ENCODE assay signal across 1 cellular context in genomic region chr2:163735692-163736432, GRCh38.
TF ChIP-seq lines count a peak whose summit lies in the region.

Gene FIGN, minus strand, starts transcription at chr2:163736008. Its CDS starts 1,081 bp downstream, at chr2:163734927.

TF ChIP-seq in HepG2, 621 proteins besides CTCF, POLR2A, EP300 and RAD21 (continued from another document and continues in another):
- TF ChIP-seq, protein P1, sequence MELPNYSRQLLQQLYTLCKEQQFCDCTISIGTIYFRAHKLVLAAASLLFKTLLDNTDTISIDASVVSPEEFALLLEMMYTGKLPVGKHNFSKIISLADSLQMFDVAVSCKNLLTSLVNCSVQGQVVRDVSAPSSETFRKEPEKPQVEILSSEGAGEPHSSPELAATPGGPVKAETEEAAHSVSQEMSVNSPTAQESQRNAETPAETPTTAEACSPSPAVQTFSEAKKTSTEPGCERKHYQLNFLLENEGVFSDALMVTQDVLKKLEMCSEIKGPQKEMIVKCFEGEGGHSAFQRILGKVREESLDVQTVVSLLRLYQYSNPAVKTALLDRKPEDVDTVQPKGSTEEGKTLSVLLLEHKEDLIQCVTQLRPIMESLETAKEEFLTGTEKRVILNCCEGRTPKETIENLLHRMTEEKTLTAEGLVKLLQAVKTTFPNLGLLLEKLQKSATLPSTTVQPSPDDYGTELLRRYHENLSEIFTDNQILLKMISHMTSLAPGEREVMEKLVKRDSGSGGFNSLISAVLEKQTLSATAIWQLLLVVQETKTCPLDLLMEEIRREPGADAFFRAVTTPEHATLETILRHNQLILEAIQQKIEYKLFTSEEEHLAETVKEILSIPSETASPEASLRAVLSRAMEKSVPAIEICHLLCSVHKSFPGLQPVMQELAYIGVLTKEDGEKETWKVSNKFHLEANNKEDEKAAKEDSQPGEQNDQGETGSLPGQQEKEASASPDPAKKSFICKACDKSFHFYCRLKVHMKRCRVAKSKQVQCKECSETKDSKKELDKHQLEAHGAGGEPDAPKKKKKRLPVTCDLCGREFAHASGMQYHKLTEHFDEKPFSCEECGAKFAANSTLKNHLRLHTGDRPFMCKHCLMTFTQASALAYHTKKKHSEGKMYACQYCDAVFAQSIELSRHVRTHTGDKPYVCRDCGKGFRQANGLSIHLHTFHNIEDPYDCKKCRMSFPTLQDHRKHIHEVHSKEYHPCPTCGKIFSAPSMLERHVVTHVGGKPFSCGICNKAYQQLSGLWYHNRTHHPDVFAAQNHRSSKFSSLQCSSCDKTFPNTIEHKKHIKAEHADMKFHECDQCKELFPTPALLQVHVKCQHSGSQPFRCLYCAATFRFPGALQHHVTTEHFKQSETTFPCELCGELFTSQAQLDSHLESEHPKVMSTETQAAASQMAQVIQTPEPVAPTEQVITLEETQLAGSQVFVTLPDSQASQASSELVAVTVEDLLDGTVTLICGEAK (IDR thresholded peaks at IDR 0.05) = no peak
- TF ChIP-seq, protein P1 (CRISPR knock-in tag; IDR thresholded peaks at IDR 0.05) = no peak; the same call in 1 of the 2 replicates
- TF ChIP-seq ZNF274 (CRISPR knock-in tag; IDR thresholded peaks at IDR 0.05) (peak; percentile 76), ERF (CRISPR knock-in tag; IDR thresholded peaks at IDR 0.05) (peak; percentile 60; the same call in 1 of the 2 replicates), GATA4 (IDR thresholded peaks at IDR 0.05; ENCODE audit: borderline replicate concordance, low read depth) (peak; percentile 39; the same call in 1 of the 2 replicates), HNF4A (CRISPR knock-in tag; IDR thresholded peaks at IDR 0.05) (peak; percentile 66), KAT7 (CRISPR knock-in tag; IDR thresholded peaks at IDR 0.05; ENCODE audit: borderline replicate concordance) (peak; percentile 96; the same call in 1 of the 2 replicates), MEIS2 (CRISPR knock-in tag; IDR thresholded peaks at IDR 0.05) (0 out of 2 replicates have a peak, but pooled peaks have one; percentile 63), ZNF546 (CRISPR knock-in tag; conservative IDR thresholded peaks at IDR 0.05) (0 out of 2 replicates have a peak, but pooled peaks have one; percentile 32), MIER2 (CRISPR knock-in tag; IDR thresholded peaks at IDR 0.05) (peak; percentile 67; the same call in 1 of the 2 replicates), ZNF256 (CRISPR knock-in tag; conservative IDR thresholded peaks at IDR 0.05) (no peak), ESRRA (CRISPR knock-in tag; IDR thresholded peaks at IDR 0.05; ENCODE audit: low read depth) (peak; percentile 79), ZNF441 (CRISPR knock-in tag; IDR thresholded peaks at IDR 0.05; ENCODE audit: borderline replicate concordance) (peak; percentile 86), RELA (CRISPR knock-in tag; IDR thresholded peaks at IDR 0.05) (no peak), GZF1 (CRISPR knock-in tag; IDR thresholded peaks at IDR 0.05) (no peak), ZNF572 (CRISPR knock-in tag; IDR thresholded peaks at IDR 0.05) (no peak), ZNF138 (CRISPR knock-in tag; IDR thresholded peaks at IDR 0.05; ENCODE audit: low read depth) (peak; percentile 38; the same call in 1 of the 2 replicates), ZNF564 (CRISPR knock-in tag; IDR thresholded peaks at IDR 0.05) (no peak; the same call in 1 of the 2 replicates), ZZZ3 (CRISPR knock-in tag; IDR thresholded peaks at IDR 0.05; ENCODE audit: borderline replicate concordance) (peak; percentile 51; the same call in 1 of the 2 replicates), ZFP90 (CRISPR knock-in tag; IDR thresholded peaks at IDR 0.05; ENCODE audit: borderline replicate concordance) (peak; percentile 84), E2F5 (CRISPR knock-in tag; conservative IDR thresholded peaks at IDR 0.05) (peak; percentile 89), ZNF512B (CRISPR knock-in tag; IDR thresholded peaks at IDR 0.05; ENCODE audit: borderline replicate concordance) (peak; percentile 26; the same call in 1 of the 2 replicates), POGZ (CRISPR knock-in tag; IDR thresholded peaks at IDR 0.05) (peak; percentile 85), SP5 (CRISPR knock-in tag; IDR thresholded peaks at IDR 0.05; ENCODE audit: borderline replicate concordance, low read depth) (no peak), CBX2 (IDR thresholded peaks at IDR 0.05; ENCODE audit: low read depth, low read length) (no peak), CBX2 (CRISPR knock-in tag; IDR thresholded peaks at IDR 0.05; ENCODE audit: low read depth) (peak; percentile 51; the same call in 1 of the 2 replicates), NONO (IDR thresholded peaks at IDR 0.05) (no peak), NONO (CRISPR knock-in tag; conservative IDR thresholded peaks at IDR 0.05) (peak; percentile 88), ZFX (CRISPR knock-in tag; IDR thresholded peaks at IDR 0.05; ENCODE audit: low read depth) (peak; percentile 64; the same call in 1 of the 2 replicates), ZNF329 (CRISPR knock-in tag; IDR thresholded peaks at IDR 0.05; ENCODE audit: low read depth) (no peak)
- TF ChIP-seq, protein P2, sequence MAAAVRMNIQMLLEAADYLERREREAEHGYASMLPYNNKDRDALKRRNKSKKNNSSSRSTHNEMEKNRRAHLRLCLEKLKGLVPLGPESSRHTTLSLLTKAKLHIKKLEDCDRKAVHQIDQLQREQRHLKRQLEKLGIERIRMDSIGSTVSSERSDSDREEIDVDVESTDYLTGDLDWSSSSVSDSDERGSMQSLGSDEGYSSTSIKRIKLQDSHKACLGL (CRISPR knock-in tag; IDR thresholded peaks at IDR 0.05) = peak; percentile 69; the same call in 1 of the 2 replicates
- TF ChIP-seq, protein P3, sequence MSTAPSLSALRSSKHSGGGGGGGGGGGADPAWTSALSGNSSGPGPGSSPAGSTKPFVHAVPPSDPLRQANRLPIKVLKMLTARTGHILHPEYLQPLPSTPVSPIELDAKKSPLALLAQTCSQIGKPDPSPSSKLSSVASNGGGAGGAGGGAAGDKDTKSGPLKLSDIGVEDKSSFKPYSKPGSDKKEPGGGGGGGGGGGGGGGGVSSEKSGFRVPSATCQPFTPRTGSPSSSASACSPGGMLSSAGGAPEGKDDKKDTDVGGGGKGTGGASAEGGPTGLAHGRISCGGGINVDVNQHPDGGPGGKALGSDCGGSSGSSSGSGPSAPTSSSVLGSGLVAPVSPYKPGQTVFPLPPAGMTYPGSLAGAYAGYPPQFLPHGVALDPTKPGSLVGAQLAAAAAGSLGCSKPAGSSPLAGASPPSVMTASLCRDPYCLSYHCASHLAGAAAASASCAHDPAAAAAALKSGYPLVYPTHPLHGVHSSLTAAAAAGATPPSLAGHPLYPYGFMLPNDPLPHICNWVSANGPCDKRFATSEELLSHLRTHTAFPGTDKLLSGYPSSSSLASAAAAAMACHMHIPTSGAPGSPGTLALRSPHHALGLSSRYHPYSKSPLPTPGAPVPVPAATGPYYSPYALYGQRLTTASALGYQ (CRISPR knock-in tag; IDR thresholded peaks at IDR 0.05) = peak; percentile 37; the same call in 1 of the 2 replicates
- TF ChIP-seq, protein P4, sequence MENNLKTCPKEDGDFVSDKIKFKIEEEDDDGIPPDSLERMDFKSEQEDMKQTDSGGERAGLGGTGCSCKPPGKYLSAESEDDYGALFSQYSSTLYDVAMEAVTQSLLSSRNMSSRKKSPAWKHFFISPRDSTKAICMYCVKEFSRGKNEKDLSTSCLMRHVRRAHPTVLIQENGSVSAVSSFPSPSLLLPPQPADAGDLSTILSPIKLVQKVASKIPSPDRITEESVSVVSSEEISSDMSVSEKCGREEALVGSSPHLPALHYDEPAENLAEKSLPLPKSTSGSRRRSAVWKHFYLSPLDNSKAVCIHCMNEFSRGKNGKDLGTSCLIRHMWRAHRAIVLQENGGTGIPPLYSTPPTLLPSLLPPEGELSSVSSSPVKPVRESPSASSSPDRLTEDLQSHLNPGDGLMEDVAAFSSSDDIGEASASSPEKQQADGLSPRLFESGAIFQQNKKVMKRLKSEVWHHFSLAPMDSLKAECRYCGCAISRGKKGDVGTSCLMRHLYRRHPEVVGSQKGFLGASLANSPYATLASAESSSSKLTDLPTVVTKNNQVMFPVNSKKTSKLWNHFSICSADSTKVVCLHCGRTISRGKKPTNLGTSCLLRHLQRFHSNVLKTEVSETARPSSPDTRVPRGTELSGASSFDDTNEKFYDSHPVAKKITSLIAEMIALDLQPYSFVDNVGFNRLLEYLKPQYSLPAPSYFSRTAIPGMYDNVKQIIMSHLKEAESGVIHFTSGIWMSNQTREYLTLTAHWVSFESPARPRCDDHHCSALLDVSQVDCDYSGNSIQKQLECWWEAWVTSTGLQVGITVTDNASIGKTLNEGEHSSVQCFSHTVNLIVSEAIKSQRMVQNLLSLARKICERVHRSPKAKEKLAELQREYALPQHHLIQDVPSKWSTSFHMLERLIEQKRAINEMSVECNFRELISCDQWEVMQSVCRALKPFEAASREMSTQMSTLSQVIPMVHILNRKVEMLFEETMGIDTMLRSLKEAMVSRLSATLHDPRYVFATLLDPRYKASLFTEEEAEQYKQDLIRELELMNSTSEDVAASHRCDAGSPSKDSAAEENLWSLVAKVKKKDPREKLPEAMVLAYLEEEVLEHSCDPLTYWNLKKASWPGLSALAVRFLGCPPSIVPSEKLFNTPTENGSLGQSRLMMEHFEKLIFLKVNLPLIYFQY (CRISPR knock-in tag; IDR thresholded peaks at IDR 0.05; ENCODE audit: borderline replicate concordance) = peak; percentile 39; the same call in 1 of the 2 replicates
